Comparison of ENCODE assay signal across 9 cellular contexts in the genomic region with DNA sequence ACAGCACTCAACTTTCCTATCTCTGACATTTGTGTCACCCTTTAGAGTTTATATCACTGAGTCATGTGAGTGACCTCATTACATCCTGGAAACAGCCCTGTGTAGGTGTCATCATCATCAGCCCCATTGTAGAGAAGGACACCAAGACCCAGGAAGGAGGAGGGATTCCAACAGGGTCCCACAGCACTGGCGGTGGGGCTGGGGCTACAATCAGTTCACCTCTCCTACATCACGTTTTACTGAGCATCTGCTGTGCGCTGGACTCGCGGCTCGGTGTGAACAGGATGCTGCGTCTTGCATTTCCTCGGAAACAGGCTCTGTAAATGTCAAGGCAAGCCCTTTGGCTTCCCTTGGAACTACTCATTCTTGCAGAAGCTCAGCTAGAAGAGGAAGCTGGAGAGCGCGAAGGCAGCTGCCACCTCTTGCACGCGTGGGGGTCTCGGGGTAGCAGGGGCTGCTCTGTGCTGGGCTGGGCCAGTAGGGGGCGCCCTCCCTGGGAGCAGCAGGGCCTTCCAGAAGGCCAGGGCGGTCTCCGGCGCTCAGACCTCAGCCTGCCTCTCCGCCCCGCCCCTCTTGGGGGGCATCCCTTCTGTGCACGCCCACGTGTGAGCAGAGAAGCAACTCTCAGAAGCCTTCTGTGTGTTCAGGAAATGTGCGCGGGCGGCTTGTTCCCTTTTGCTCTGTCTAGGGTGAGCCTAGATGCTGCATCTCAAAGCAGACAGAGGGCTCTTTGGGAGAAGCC. TPM values are rescaled to one million over a fixed set of nuclear protein-coding genes. Genes with fewer than 3 reads are reported as not detected.
DNase-seq lines count a peak whose midpoint lies in the region; ATAC-seq and TF ChIP-seq lines count a peak whose summit lies in the region.
"Had no signal": no experiment of that assay in that cellular context is flagged by ENCODE, and none has a peak within 500 bp of the region (broad histone marks: within the 10 kb centered on the region; RNA-seq: fewer than 3 reads in every experiment).

No MANE protein-coding gene starts in this region.

- H3K9me3 ChIP-seq in left lung = no peaks in the 10 kb centered on the region

- intact Hi-C loops in left lung (cut with DNase I) = no loop called here

- peaks cover 7 to 21% of the 10 kb centered on the region in 2 donors for H3K4me1 ChIP-seq in left lung

- peak overlapping the region; percentile 59 for H3K4me3 Mint-ChIP-seq in activated naive CD4-positive, alpha-beta T cell treated with anti-CD3 and anti-CD28 coated beads, Interleukin-2, amount 50 U/mL, for 24 hours
- peak overlapping the region; percentile 74 to 80 for H3K4me3 Mint-ChIP-seq in stimulated activated naive CD8-positive, alpha-beta T cell treated with anti-CD3 and anti-CD28 coated beads, Interleukin-15, amount 100 ng/mL, for 72 hours

- no peaks in the 10 kb centered on the region for H3K9me3 Mint-ChIP-seq in activated naive CD4-positive, alpha-beta T cell treated with anti-CD3 and anti-CD28 coated beads, Interleukin-2, amount 50 U/mL, for 24 hours
- H3K9me3 Mint-ChIP-seq in stimulated activated naive CD8-positive, alpha-beta T cell treated with anti-CD3 and anti-CD28 coated beads, Interleukin-15, amount 100 ng/mL, for 72 hours = no peaks in the 10 kb centered on the region
- H3K9me3 Mint-ChIP-seq: brain had no signal

- H3K36me3 ChIP-seq in left lung = no peaks in the 10 kb centered on the region

- DNase-seq in RKO (ENCODE audit: low spot score) = peak; percentile 47
- DNase-seq in left lung = peak in 1 of 2 donors; percentile 82
- DNase-seq in stimulated activated naive CD8-positive, alpha-beta T cell treated with anti-CD3 and anti-CD28 coated beads, Interleukin-15, amount 100 ng/mL, for 72 hours = peak; percentile 77 to 79
- no peak for DNase-seq in RPMI8226
- DNase-seq in epidermal melanocyte (ENCODE audit: insufficient read length, low spot score) = no peak

- H3K27ac Mint-ChIP-seq in activated naive CD4-positive, alpha-beta T cell treated with anti-CD3 and anti-CD28 coated beads, Interleukin-2, amount 50 U/mL, for 24 hours = no peak overlapping the region
- H3K27ac Mint-ChIP-seq in stimulated activated naive CD8-positive, alpha-beta T cell treated with anti-CD3 and anti-CD28 coated beads, Interleukin-15, amount 100 ng/mL, for 72 hours = peak overlapping the region; percentile 75 to 95

- peaks cover 0 to 6% of the 10 kb centered on the region in 2 donors for H3K27me3 ChIP-seq in left lung

- peaks cover 3% of the 10 kb centered on the region for H3K27me3 Mint-ChIP-seq in activated naive CD4-positive, alpha-beta T cell treated with anti-CD3 and anti-CD28 coated beads, Interleukin-2, amount 50 U/mL, for 24 hours
- no peaks in the 10 kb centered on the region for H3K27me3 Mint-ChIP-seq in stimulated activated naive CD8-positive, alpha-beta T cell treated with anti-CD3 and anti-CD28 coated beads, Interleukin-15, amount 100 ng/mL, for 72 hours

- ATAC-seq in GM18517 (IDR thresholded peaks at IDR 0.05; ENCODE audit: unreplicated experiment) = peak; percentile 91
- peak; percentile 94 for ATAC-seq in HG02852 (IDR thresholded peaks at IDR 0.05; ENCODE audit: unreplicated experiment)
- ATAC-seq in left lung = no peak
- ATAC-seq in stimulated activated naive CD8-positive, alpha-beta T cell treated with anti-CD3 and anti-CD28 coated beads, Interleukin-15, amount 100 ng/mL, for 72 hours = peak; percentile 82

- no peaks in the 10 kb centered on the region for H3K36me3 Mint-ChIP-seq in activated naive CD4-positive, alpha-beta T cell treated with anti-CD3 and anti-CD28 coated beads, Interleukin-2, amount 50 U/mL, for 24 hours
- H3K36me3 Mint-ChIP-seq: brain had no signal

- peaks cover 22% of the 10 kb centered on the region for H3K4me1 Mint-ChIP-seq in activated naive CD4-positive, alpha-beta T cell treated with anti-CD3 and anti-CD28 coated beads, Interleukin-2, amount 50 U/mL, for 24 hours
- peaks cover 51% of the 10 kb centered on the region for H3K4me1 Mint-ChIP-seq in stimulated activated naive CD8-positive, alpha-beta T cell treated with anti-CD3 and anti-CD28 coated beads, Interleukin-15, amount 100 ng/mL, for 72 hours

- peak in 1 of 2 donors; percentile 47 for TF ChIP-seq CTCF in left lung (IDR thresholded peaks at IDR 0.05)

- no peak overlapping the region for H3K4me3 ChIP-seq in left lung

- H3K27ac ChIP-seq in left lung = peak overlapping the region; percentile 86

RNA-seq across cellular contexts. Expression of gene REELD1, which starts 29.0 kb away (rescaled TPM):
- total RNA-seq in left lung = under 1 TPM in 1 of 2 donors, not detected in 1; 0.13 TPM

Comparison
In these comparisons a context has a peak if more than half of its experiments do, and no peak if none do; other contexts are left out.
1. DNase-seq: peak in RKO (single experiment) and stimulated activated naive CD8-positive, alpha-beta T cell treated with anti-CD3 and anti-CD28 coated beads, Interleukin-15, amount 100 ng/mL, for 72 hours (2 of 2); none in RPMI8226 (single experiment) and epidermal melanocyte (single experiment).